ENCODE assay signal across 9 cellular contexts in the genomic region with DNA sequence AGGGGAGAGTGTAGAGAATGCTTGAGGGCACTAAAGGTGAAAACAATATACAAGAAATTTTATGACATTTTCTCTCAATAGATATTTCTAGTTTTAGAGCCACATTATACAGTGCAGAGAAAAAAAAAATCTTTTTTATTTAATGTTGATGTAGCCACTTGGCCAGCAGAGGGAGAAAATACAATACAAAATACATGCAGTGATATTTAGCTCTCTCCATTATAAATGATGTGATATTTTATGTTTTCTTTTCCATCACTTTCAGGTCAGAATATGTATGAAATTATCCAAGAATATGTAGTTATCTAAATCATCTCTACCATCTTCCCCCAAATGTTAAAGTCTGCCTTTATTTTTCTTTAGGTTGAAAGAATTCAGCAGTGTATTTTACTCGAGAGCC.
DNase-seq lines count a peak whose midpoint lies in the region; TF ChIP-seq lines count a peak whose summit lies in the region.
"Had no signal": no experiment of that assay in that cellular context is flagged by ENCODE, and none has a peak within 500 bp of the region (broad histone marks: within the 10 kb centered on the region; RNA-seq: fewer than 3 reads in every experiment).

No MANE protein-coding gene starts in this region.

- DNase-seq in EH (ENCODE audit: low read depth), result peak; percentile 0
- DNase-seq in stimulated activated naive CD4-positive, alpha-beta T cell (lab: John Stamatoyannopoulos, UW), result no peak
- no peak for DNase-seq in dermis blood vessel endothelial cell
- no peak for DNase-seq in GDM1 (lab: John Stamatoyannopoulos, UW)
- no peak for DNase-seq in cerebellar nuclear complex (lab: John Stamatoyannopoulos, UW)
- DNase-seq: amygdala had no signal

- no peaks in the 10 kb centered on the region for H3K36me3 ChIP-seq in liver (ENCODE audit: control insufficient read depth in 4 of 4, insufficient read depth in 3 of 4, low read depth in 1 of 4, low read length in 3 of 4)

- H3K4me3 ChIP-seq in liver (ENCODE audit: low read depth in 1 of 3, low read length in 3 of 3), result no peak overlapping the region

- no peaks in the 10 kb centered on the region for H3K27me3 ChIP-seq in liver (ENCODE audit: control insufficient read depth in 4 of 4, insufficient read depth in 4 of 4, low read length in 3 of 4)

- 74% methylated on average over 1 of the region's 1 CpG for WGBS in liver

- H3K27ac ChIP-seq in VCaP (no peak overlapping the region), liver (ENCODE audit: low read depth in 1 of 2, low read length in 2 of 2) (no peak overlapping the region)

- TF ChIP-seq CTCF in VCaP (conservative IDR thresholded peaks at IDR 0.05) (peak; percentile 75), liver (IDR thresholded peaks at IDR 0.05; ENCODE audit: low read depth, low read length, missing input control) (peak; percentile 17)

- TF ChIP-seq EP300 in Ishikawa (IDR thresholded peaks at IDR 0.05; ENCODE audit: borderline replicate concordance), result no peak

- H3K4me1 ChIP-seq in liver (ENCODE audit: control insufficient read depth in 4 of 4, insufficient read depth in 4 of 4, low read length in 3 of 4), result no peaks in the 10 kb centered on the region

- H3K9ac ChIP-seq in liver (ENCODE audit: low read depth in 1 of 2, low read length in 2 of 2), result no peak overlapping the region

- TF ChIP-seq RAD21 in Ishikawa (IDR thresholded peaks at IDR 0.05; ENCODE audit: low read depth) (peak; percentile 34; the same call in 1 of the 2 replicates), liver (IDR thresholded peaks at IDR 0.05) (peak; percentile 29 to 34)

- H3K9me3 ChIP-seq in liver (ENCODE audit: control insufficient read depth in 4 of 4, low read length in 3 of 4), result no peaks in the 10 kb centered on the region

TF ChIP-seq in Ishikawa, 13 proteins besides CTCF, POLR2A, EP300 and RAD21:
- TF ChIP-seq TCF12 (IDR thresholded peaks at IDR 0.05; ENCODE audit: low read depth) (no peak), YY1 (IDR thresholded peaks at IDR 0.05; ENCODE audit: low read depth) (no peak), CEBPB (IDR thresholded peaks at IDR 0.05) (no peak), TAF1 (IDR thresholded peaks at IDR 0.05; ENCODE audit: low read depth) (no peak), CREB1 (IDR thresholded peaks at IDR 0.05; ENCODE audit: low read depth) (no peak), ZBTB7A (IDR thresholded peaks at IDR 0.05; ENCODE audit: low read depth) (no peak), TEAD4 (IDR thresholded peaks at IDR 0.05) (no peak), EGR1 (IDR thresholded peaks at IDR 0.05) (no peak), NFIC (IDR thresholded peaks at IDR 0.05) (no peak)
- TF ChIP-seq, protein P1, sequence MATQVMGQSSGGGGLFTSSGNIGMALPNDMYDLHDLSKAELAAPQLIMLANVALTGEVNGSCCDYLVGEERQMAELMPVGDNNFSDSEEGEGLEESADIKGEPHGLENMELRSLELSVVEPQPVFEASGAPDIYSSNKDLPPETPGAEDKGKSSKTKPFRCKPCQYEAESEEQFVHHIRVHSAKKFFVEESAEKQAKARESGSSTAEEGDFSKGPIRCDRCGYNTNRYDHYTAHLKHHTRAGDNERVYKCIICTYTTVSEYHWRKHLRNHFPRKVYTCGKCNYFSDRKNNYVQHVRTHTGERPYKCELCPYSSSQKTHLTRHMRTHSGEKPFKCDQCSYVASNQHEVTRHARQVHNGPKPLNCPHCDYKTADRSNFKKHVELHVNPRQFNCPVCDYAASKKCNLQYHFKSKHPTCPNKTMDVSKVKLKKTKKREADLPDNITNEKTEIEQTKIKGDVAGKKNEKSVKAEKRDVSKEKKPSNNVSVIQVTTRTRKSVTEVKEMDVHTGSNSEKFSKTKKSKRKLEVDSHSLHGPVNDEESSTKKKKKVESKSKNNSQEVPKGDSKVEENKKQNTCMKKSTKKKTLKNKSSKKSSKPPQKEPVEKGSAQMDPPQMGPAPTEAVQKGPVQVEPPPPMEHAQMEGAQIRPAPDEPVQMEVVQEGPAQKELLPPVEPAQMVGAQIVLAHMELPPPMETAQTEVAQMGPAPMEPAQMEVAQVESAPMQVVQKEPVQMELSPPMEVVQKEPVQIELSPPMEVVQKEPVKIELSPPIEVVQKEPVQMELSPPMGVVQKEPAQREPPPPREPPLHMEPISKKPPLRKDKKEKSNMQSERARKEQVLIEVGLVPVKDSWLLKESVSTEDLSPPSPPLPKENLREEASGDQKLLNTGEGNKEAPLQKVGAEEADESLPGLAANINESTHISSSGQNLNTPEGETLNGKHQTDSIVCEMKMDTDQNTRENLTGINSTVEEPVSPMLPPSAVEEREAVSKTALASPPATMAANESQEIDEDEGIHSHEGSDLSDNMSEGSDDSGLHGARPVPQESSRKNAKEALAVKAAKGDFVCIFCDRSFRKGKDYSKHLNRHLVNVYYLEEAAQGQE (IDR thresholded peaks at IDR 0.05; ENCODE audit: low read depth), result no peak
- TF ChIP-seq, protein P2, sequence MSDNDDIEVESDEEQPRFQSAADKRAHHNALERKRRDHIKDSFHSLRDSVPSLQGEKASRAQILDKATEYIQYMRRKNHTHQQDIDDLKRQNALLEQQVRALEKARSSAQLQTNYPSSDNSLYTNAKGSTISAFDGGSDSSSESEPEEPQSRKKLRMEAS (IDR thresholded peaks at IDR 0.05), result no peak

TF ChIP-seq in liver, 16 proteins besides CTCF, POLR2A, EP300 and RAD21:
- TF ChIP-seq TAF1 (conservative IDR thresholded peaks at IDR 0.05), result no peak
- TF ChIP-seq FOXA1 (IDR thresholded peaks at IDR 0.05), result no peak
- TF ChIP-seq GABPA (IDR thresholded peaks at IDR 0.05 in 1 of 2, conservative IDR thresholded peaks at IDR 0.05 in 1 of 2), result no peak
- TF ChIP-seq HNF4G (IDR thresholded peaks at IDR 0.05), result no peak
- TF ChIP-seq, protein P3, sequence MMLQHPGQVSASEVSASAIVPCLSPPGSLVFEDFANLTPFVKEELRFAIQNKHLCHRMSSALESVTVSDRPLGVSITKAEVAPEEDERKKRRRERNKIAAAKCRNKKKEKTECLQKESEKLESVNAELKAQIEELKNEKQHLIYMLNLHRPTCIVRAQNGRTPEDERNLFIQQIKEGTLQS (IDR thresholded peaks at IDR 0.05), result no peak
- TF ChIP-seq, protein P1 (IDR thresholded peaks at IDR 0.05), result no peak
- no peak for TF ChIP-seq HNF4A (conservative IDR thresholded peaks at IDR 0.05)
- no peak for TF ChIP-seq YY1 (IDR thresholded peaks at IDR 0.05)
- TF ChIP-seq, protein P4, sequence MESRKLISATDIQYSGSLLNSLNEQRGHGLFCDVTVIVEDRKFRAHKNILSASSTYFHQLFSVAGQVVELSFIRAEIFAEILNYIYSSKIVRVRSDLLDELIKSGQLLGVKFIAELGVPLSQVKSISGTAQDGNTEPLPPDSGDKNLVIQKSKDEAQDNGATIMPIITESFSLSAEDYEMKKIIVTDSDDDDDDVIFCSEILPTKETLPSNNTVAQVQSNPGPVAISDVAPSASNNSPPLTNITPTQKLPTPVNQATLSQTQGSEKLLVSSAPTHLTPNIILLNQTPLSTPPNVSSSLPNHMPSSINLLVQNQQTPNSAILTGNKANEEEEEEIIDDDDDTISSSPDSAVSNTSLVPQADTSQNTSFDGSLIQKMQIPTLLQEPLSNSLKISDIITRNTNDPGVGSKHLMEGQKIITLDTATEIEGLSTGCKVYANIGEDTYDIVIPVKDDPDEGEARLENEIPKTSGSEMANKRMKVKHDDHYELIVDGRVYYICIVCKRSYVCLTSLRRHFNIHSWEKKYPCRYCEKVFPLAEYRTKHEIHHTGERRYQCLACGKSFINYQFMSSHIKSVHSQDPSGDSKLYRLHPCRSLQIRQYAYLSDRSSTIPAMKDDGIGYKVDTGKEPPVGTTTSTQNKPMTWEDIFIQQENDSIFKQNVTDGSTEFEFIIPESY (IDR thresholded peaks at IDR 0.05), result no peak
- no peak for TF ChIP-seq SP1 (IDR thresholded peaks at IDR 0.05)
- no peak for TF ChIP-seq FOXA2 (IDR thresholded peaks at IDR 0.05)
- no peak for TF ChIP-seq JUND (IDR thresholded peaks at IDR 0.05)
